28 cellular contexts compared by ENCODE assay signal in the genomic region with DNA sequence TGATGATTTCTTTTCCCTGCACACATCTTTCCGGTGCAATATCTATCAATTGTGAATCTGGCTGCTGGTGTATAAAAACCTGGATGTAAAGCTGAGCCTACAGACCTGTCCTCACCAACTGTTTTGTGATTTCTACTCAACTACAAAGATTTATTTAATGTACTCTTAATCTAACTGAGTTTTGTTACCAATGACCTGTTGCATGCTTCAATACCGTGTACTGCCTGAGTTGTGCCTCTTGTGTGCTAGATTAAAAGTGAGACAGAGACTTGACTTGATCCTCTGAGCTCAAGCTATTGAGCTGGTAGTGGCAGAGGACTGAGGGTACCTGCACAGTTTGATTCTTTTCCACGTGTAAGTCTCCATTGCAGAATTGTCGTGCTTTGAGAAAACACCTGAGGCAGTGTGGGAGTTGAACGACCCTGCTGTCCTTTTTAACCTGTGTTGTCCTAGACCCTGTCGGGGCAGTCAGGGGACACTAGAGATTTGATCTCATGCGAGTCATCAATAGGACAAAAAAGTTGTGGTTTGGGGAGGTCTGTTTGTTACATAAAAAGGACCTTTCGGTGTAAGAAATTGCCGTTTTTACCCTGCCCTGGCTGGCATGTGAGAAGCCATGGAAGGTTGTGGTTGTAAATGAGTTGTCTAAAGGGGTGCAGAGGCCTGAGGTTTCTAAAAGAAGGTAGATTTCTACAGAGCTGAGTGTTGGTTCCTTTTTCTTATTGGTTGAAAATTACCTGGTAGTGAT.
"Had no signal": no experiment of that assay in that cellular context is flagged by ENCODE, and none has a peak within 500 bp of the region (broad histone marks: within the 10 kb centered on the region; RNA-seq: fewer than 3 reads in every experiment).

No MANE protein-coding gene starts in this region.

- H2AFZ ChIP-seq: parathyroid adenoma had no signal

- H3K4me1 Mint-ChIP-seq: central memory CD8-positive, alpha-beta T cell had no signal

- H3K9ac ChIP-seq: parathyroid adenoma had no signal

- H3K36me3 ChIP-seq: neutrophil, suprapubic skin, tibial nerve had no signal

- H3K36me3 Mint-ChIP-seq: activated CD8-positive, alpha-beta memory T cell treated with anti-CD3 and anti-CD28 coated beads, Interleukin-2, amount 10 ng/mL, durations not matched to agents 7 days and 5 days; activated naive CD4-positive, alpha-beta T cell treated with anti-CD3 and anti-CD28 coated beads, Interleukin-2, amount 50 U/mL, for 24 hours had no signal

- FAIRE-seq: colon, urothelium cell line had no signal

- H3K9me3 ChIP-seq: esophagus squamous epithelium, gastrocnemius medialis, left ventricle myocardium inferior, neutrophil, stomach, suprapubic skin, tibial nerve had no signal

- H3K27ac ChIP-seq: esophagus squamous epithelium, gastrocnemius medialis, left ventricle myocardium inferior, neutrophil, parathyroid adenoma, stomach, suprapubic skin, tibial nerve, VCaP had no signal

- H3K4me3 ChIP-seq: esophagus squamous epithelium, gastrocnemius medialis, left ventricle myocardium inferior, stomach, suprapubic skin, tibial nerve had no signal

- H3K27me3 ChIP-seq: esophagus squamous epithelium, gastrocnemius medialis, neutrophil, stomach, suprapubic skin, tibial nerve had no signal

- ATAC-seq: activated CD4-positive, CD25-positive, alpha-beta regulatory T cell treated with anti-CD3 and anti-CD28 coated beads, Interleukin-2, amount 50 U/mL, for 24 hours; activated CD8-positive, alpha-beta memory T cell treated with anti-CD3 and anti-CD28 coated beads, Interleukin-2, amount 10 ng/mL, durations not matched to agents 7 days and 5 days; gastrocnemius medialis; naive thymus-derived CD8-positive, alpha-beta T cell; right cardiac atrium had no signal

- H3K79me2 ChIP-seq: parathyroid adenoma had no signal

- H3K4me1 ChIP-seq: parathyroid adenoma had no signal

- H3K4me3 Mint-ChIP-seq: activated CD4-positive, alpha-beta memory T cell treated with anti-CD3 and anti-CD28 coated beads, Interleukin-2, amount 10 ng/mL, durations not matched to agents 7 days and 5 days; activated CD4-positive, alpha-beta T cell treated with anti-CD3 and anti-CD28 coated beads, Interleukin-2, amount 10 ng/mL, durations not matched to agents 24 days and 14 days; activated CD8-positive, alpha-beta memory T cell treated with anti-CD3 and anti-CD28 coated beads, Interleukin-2, amount 10 ng/mL, durations not matched to agents 7 days and 5 days; activated naive CD4-positive, alpha-beta T cell treated with anti-CD3 and anti-CD28 coated beads, Interleukin-2, amount 50 U/mL, for 24 hours; central memory CD8-positive, alpha-beta T cell; mesothelial cell of epicardium; naive thymus-derived CD8-positive, alpha-beta T cell had no signal

- H3K27ac Mint-ChIP-seq: activated CD4-positive, alpha-beta memory T cell treated with anti-CD3 and anti-CD28 coated beads, Interleukin-2, amount 10 ng/mL, durations not matched to agents 7 days and 5 days; activated CD4-positive, alpha-beta T cell treated with anti-CD3 and anti-CD28 coated beads, Interleukin-2, amount 10 ng/mL, durations not matched to agents 24 days and 14 days; activated CD8-positive, alpha-beta memory T cell treated with anti-CD3 and anti-CD28 coated beads, Interleukin-2, amount 10 ng/mL, durations not matched to agents 7 days and 5 days; activated naive CD4-positive, alpha-beta T cell treated with anti-CD3 and anti-CD28 coated beads, Interleukin-2, amount 50 U/mL, for 24 hours; mesothelial cell of epicardium; naive thymus-derived CD8-positive, alpha-beta T cell had no signal

- H3K27me3 Mint-ChIP-seq: activated CD4-positive, alpha-beta memory T cell treated with anti-CD3 and anti-CD28 coated beads, Interleukin-2, amount 10 ng/mL, durations not matched to agents 7 days and 5 days; activated CD4-positive, alpha-beta T cell treated with anti-CD3 and anti-CD28 coated beads, Interleukin-2, amount 10 ng/mL, durations not matched to agents 24 days and 14 days; activated naive CD4-positive, alpha-beta T cell treated with anti-CD3 and anti-CD28 coated beads, Interleukin-2, amount 50 U/mL, for 24 hours; naive thymus-derived CD8-positive, alpha-beta T cell had no signal

- DNase-seq: activated CD4-positive, alpha-beta memory T cell treated with anti-CD3 and anti-CD28 coated beads, Interleukin-2, amount 10 ng/mL, durations not matched to agents 7 days and 5 days; activated CD4-positive, alpha-beta T cell treated with anti-CD3 and anti-CD28 coated beads, Interleukin-2, amount 10 ng/mL, durations not matched to agents 24 days and 14 days; activated CD8-positive, alpha-beta memory T cell treated with anti-CD3 and anti-CD28 coated beads, Interleukin-2, amount 10 ng/mL, durations not matched to agents 7 days and 5 days; activated gamma-delta T cell treated with Interleukin-2 at 50 U/mL for 16 hours; activated T-cell treated with anti-CD3 and anti-CD28 coated beads for 4 hours; aorta; effector memory CD4-positive, alpha-beta T cell; esophagus squamous epithelium; gastrocnemius medialis; hippocampal formation; kidney glomerular epithelial cell; left ventricle myocardium inferior; mammary epithelial cell; naive thymus-derived CD8-positive, alpha-beta T cell; right cardiac atrium; stimulated activated CD4-positive, alpha-beta T cell treated with anti-CD3 and anti-CD28 coated beads, Interleukin-1b, Interleukin-23, amount 100 ng/mL, for 48 hours; stomach had no signal
